13 cellular contexts compared by ENCODE assay signal in the genomic region with DNA sequence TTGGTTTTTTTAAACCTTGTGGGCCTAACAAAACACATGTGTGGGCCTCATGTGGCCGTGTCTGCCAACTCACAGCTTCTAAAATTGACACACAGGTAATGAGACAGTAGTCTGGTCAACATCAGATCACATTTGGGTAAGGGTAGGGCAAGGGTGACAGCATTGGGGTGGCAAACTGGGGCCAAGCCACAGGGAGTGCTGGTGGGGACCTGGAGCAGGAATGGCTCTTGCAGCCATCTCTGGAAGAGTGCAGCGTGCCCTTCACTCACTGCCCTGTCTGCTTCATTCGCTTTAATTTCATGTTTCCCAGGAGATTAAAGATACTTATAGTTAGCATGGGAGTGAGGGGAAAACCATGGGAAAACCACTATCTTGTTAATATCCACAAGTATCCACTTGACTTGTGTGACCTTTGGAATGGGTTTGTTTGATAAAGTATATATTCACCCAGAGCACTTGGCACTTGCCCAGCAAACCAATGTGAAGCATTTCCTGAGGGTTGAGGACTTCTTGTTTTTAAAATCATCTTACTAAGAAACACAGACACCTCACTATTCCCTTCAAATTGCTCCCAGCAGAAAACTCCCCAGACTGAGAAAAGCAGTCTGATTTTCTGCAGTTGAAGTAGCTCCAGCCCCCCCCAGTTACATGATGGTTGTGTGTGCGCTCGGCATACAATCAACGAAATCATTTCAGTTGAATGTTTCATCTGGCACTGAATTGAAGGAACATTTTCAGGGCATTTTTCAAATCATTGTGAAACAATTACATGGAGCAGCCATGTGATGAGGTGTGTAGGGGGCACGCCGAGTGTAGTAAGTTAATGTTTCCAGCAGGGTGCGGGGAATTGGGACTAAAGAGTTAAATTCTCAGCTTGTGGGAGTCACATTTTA.
DNase-seq lines count a peak whose midpoint lies in the region; ATAC-seq, FAIRE-seq and TF ChIP-seq lines count a peak whose summit lies in the region.
"Had no signal": no experiment of that assay in that cellular context is flagged by ENCODE, and none has a peak within 500 bp of the region (broad histone marks: within the 10 kb centered on the region; RNA-seq: fewer than 3 reads in every experiment).

No MANE protein-coding gene starts in this region.

- no peak for FAIRE-seq in RCC 7860 (lab: Jason Lieb, UNC)
- FAIRE-seq: TTC549 had no signal

- H4K20me1 ChIP-seq in GM23248 (ENCODE audit: insufficient read depth): no peaks in the 10 kb centered on the region

- H3K4me3 ChIP-seq in GM23248: no peak overlapping the region
- H3K4me3 ChIP-seq in heart left ventricle: no peak overlapping the region
- H3K4me3 ChIP-seq in retinal pigment epithelial cell (ENCODE audit: low read length): no peak overlapping the region

- POLR2A ChIA-PET in WTC11 (lab: Charles Lee): no interaction called here

- H3K9me3 ChIP-seq in GM23248 (ENCODE audit: low read depth) (no peaks in the 10 kb centered on the region), heart left ventricle (peaks cover 0 to 8% (median 0%) of the 10 kb centered on the region in 12 donors)

- peaks cover 31% of the 10 kb centered on the region for H3K36me3 Mint-ChIP-seq in WTC11

- no peak overlapping the region for H3K4me3 Mint-ChIP-seq in WTC11
- H3K4me3 Mint-ChIP-seq: naive thymus-derived CD8-positive, alpha-beta T cell had no signal

- H3K9me3 Mint-ChIP-seq in WTC11: peaks cover 10% of the 10 kb centered on the region

- peaks cover 29% of the 10 kb centered on the region for H3K4me1 ChIP-seq in GM23248 (ENCODE audit: insufficient read depth)
- peaks cover 6 to 53% (median 36%) of the 10 kb centered on the region in 12 donors for H3K4me1 ChIP-seq in heart left ventricle

- no peaks in the 10 kb centered on the region for H3K9me2 ChIP-seq in GM23248 (ENCODE audit: insufficient read depth)

- H3K4me1 Mint-ChIP-seq in WTC11: peaks cover 11% of the 10 kb centered on the region; the same call in 1 of the 2 replicates

- H3K27ac ChIP-seq in GM23248: peak overlapping the region; percentile 65
- peak overlapping the region; percentile 32 to 75 (median 60) for H3K27ac ChIP-seq in heart left ventricle

- H3K4me2 ChIP-seq in GM23248 (ENCODE audit: unreplicated experiment): no peak overlapping the region

- peak overlapping the region; percentile 14; the same call in 1 of the 2 replicates for H2AFZ ChIP-seq in GM23248

- peaks cover 21% of the 10 kb centered on the region for H3F3A ChIP-seq in GM23248 (ENCODE audit: insufficient read depth)

- H3K9ac ChIP-seq in GM23248: peak overlapping the region; percentile 50; the same call in 1 of the 2 replicates

- peak; percentile 65 for DNase-seq in GM23248
- no peak for DNase-seq in WTC11 (ENCODE audit: low spot score)
- peak in 3 of 5 donors; percentile 27 to 64 (median 36) for DNase-seq in heart left ventricle
- DNase-seq in retinal pigment epithelial cell (ENCODE audit: low read depth): no peak
- no peak for DNase-seq in RCC 7860 (ENCODE audit: low spot score)
- no peak for DNase-seq in NCI-H774 (lab: John Stamatoyannopoulos, UW)
- no peak for DNase-seq in ureter (ENCODE audit: low spot score)
- DNase-seq: central memory CD4-positive, alpha-beta T cell; naive thymus-derived CD8-positive, alpha-beta T cell; NCI-H1105; stimulated activated naive CD8-positive, alpha-beta T cell treated with anti-CD3 and anti-CD28 coated beads, Interleukin-15, Interleukin-2, amounts not matched to agents 100 U/mL and 50 U/mL, for 24 hours had no signal

- no peak for TF ChIP-seq POLR2A in heart left ventricle (IDR thresholded peaks at IDR 0.05)

- no peaks in the 10 kb centered on the region for H3K27me3 ChIP-seq in GM23248 (replicated peaks; ENCODE audit: insufficient read depth)
- no peaks in the 10 kb centered on the region for H3K27me3 ChIP-seq in heart left ventricle

- peaks cover 3% of the 10 kb centered on the region; the same call in 1 of the 2 replicates for H3K27me3 Mint-ChIP-seq in WTC11 (ENCODE audit: low read depth)
- H3K27me3 Mint-ChIP-seq: naive thymus-derived CD8-positive, alpha-beta T cell had no signal

- intact Hi-C loops in heart left ventricle (cut with DNase I): loop anchor here in 7 of 10 donors (2.0 to 5.0 kb wide), 6 partner anchors 15 to 217 kb away; partner anchors contain the start of gene DHRS3 (in 2 of the 7)

- TF ChIP-seq CTCF in WTC11 (IDR thresholded peaks at IDR 0.05) (no peak), heart left ventricle (IDR thresholded peaks at IDR 0.05) (peak in 1 of 12 donors; percentile 8), retinal pigment epithelial cell (conservative IDR thresholded peaks at IDR 0.05; ENCODE audit: low read depth, low read length) (peak; percentile 50)

- H3K27ac Mint-ChIP-seq in WTC11: no peak overlapping the region

- WGBS in GM23248 (ENCODE audit: low coverage in 1 of 2, low lambda C conversion rate in 2 of 2, missing lambda C conversion rate in 2 of 2), 2 experiments: 42 to 45% methylated on average over 9 of the region's 9 CpGs
- 59 to 67% (median 65%) methylated on average over 9 of the region's 9 CpGs for WGBS in heart left ventricle, 4 donors

- ATAC-seq in WTC11: peak; percentile 67
- ATAC-seq in heart left ventricle: peak in 3 of 4 donors; percentile 17 to 20 (median 18)
- no peak for ATAC-seq in HG02885 (IDR thresholded peaks at IDR 0.05; ENCODE audit: poor library complexity, unreplicated experiment)
- ATAC-seq: naive thymus-derived CD8-positive, alpha-beta T cell; stimulated activated naive CD8-positive, alpha-beta T cell treated with anti-CD3 and anti-CD28 coated beads, Interleukin-15, Interleukin-2, amounts not matched to agents 100 U/mL and 50 U/mL, for 24 hours had no signal

- CTCF ChIA-PET in WTC11 (lab: Charles Lee): interaction anchor here (0.6 to 1.5 kb wide), 4 partner anchors 129 to 254 kb away, joined by 3 to 4 read pairs (median 3); no protein-coding TSS in a partner anchor

- H3K79me2 ChIP-seq in GM23248 (ENCODE audit: insufficient read depth): no peaks in the 10 kb centered on the region

- in situ Hi-C loops in GM23248 (cut with MboI): loop anchor here (10.0 kb wide), 1 partner anchor 209 kb away; the partner anchor contains the start of gene DHRS3

- H3K36me3 ChIP-seq in GM23248 (ENCODE audit: low read depth) (peaks cover 24% of the 10 kb centered on the region; the same call in 1 of the 2 replicates), heart left ventricle (peaks cover 0 to 69% (median 48%) of the 10 kb centered on the region in 9 donors)

TF ChIP-seq in WTC11, 78 proteins besides CTCF, POLR2A, EP300 and RAD21:
- no peak for TF ChIP-seq CREB1 (CRISPR knock-in tag; IDR thresholded peaks at IDR 0.05)
- TF ChIP-seq GRHL2 (CRISPR knock-in tag; IDR thresholded peaks at IDR 0.05; ENCODE audit: insufficient replicate concordance, severe bottlenecking): no peak
- no peak for TF ChIP-seq TP53 (CRISPR knock-in tag; IDR thresholded peaks at IDR 0.05)
- no peak for TF ChIP-seq ATF6 (CRISPR knock-in tag; IDR thresholded peaks at IDR 0.05)
- TF ChIP-seq CBFB (CRISPR knock-in tag; IDR thresholded peaks at IDR 0.05; ENCODE audit: low read depth): no peak
- no peak for TF ChIP-seq ZNF671 (CRISPR knock-in tag; IDR thresholded peaks at IDR 0.05)
- TF ChIP-seq, protein P1, sequence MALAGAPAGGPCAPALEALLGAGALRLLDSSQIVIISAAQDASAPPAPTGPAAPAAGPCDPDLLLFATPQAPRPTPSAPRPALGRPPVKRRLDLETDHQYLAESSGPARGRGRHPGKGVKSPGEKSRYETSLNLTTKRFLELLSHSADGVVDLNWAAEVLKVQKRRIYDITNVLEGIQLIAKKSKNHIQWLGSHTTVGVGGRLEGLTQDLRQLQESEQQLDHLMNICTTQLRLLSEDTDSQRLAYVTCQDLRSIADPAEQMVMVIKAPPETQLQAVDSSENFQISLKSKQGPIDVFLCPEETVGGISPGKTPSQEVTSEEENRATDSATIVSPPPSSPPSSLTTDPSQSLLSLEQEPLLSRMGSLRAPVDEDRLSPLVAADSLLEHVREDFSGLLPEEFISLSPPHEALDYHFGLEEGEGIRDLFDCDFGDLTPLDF (CRISPR knock-in tag; IDR thresholded peaks at IDR 0.05): no peak
- no peak for TF ChIP-seq MYBL2 (CRISPR knock-in tag; IDR thresholded peaks at IDR 0.05)

Comparison
In these comparisons a context has a peak if more than half of its experiments do, and no peak if none do; other contexts are left out.
1. DNase-seq: peak in GM23248 (single experiment) and heart left ventricle (3 of 5); none in WTC11 (single experiment), retinal pigment epithelial cell (single experiment), RCC 7860 (single experiment), NCI-H774 (single experiment) and ureter (single experiment).